ENCODE assay signal across 1 cellular context in the genomic region with DNA sequence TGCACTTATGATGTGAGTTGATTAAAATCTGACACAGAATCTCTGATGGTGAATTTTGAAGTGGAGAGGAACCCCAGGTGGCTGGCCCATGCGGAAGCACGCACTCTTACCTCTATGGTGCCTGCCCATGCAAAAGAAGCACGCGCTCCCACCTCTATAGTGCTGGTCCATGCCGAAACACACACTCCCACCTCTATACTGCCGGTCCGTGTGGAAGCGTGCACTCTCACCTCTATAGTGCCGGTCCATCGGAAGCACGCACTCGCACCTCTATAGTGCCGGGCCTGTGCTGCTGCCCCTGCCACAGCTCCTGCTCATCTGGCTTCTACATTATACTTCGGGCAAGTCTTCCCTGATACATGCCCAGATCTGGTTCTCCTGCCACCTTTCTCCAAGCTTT.
TF ChIP-seq lines count a peak whose summit lies in the region.

No MANE protein-coding gene starts in this region.

TF ChIP-seq in WTC11, 78 proteins besides CTCF, POLR2A, EP300 and RAD21:
- TF ChIP-seq, protein P1, sequence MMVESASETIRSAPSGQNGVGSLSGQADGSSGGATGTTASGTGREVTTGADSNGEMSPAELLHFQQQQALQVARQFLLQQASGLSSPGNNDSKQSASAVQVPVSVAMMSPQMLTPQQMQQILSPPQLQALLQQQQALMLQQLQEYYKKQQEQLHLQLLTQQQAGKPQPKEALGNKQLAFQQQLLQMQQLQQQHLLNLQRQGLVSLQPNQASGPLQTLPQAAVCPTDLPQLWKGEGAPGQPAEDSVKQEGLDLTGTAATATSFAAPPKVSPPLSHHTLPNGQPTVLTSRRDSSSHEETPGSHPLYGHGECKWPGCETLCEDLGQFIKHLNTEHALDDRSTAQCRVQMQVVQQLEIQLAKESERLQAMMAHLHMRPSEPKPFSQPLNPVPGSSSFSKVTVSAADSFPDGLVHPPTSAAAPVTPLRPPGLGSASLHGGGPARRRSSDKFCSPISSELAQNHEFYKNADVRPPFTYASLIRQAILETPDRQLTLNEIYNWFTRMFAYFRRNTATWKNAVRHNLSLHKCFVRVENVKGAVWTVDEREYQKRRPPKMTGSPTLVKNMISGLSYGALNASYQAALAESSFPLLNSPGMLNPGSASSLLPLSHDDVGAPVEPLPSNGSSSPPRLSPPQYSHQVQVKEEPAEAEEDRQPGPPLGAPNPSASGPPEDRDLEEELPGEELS (CRISPR knock-in tag; IDR thresholded peaks at IDR 0.05) = no peak
- TF ChIP-seq, protein P2, sequence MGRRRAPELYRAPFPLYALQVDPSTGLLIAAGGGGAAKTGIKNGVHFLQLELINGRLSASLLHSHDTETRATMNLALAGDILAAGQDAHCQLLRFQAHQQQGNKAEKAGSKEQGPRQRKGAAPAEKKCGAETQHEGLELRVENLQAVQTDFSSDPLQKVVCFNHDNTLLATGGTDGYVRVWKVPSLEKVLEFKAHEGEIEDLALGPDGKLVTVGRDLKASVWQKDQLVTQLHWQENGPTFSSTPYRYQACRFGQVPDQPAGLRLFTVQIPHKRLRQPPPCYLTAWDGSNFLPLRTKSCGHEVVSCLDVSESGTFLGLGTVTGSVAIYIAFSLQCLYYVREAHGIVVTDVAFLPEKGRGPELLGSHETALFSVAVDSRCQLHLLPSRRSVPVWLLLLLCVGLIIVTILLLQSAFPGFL (CRISPR knock-in tag; IDR thresholded peaks at IDR 0.05; ENCODE audit: borderline replicate concordance) = no peak
- TF ChIP-seq CREM (CRISPR knock-in tag; IDR thresholded peaks at IDR 0.05) (no peak), ZNF232 (CRISPR knock-in tag; IDR thresholded peaks at IDR 0.05) (no peak), TEAD1 (CRISPR knock-in tag; IDR thresholded peaks at IDR 0.05) (no peak), MLX (CRISPR knock-in tag; IDR thresholded peaks at IDR 0.05) (no peak), RORB (CRISPR knock-in tag; IDR thresholded peaks at IDR 0.05) (no peak), ZBTB43 (CRISPR knock-in tag; IDR thresholded peaks at IDR 0.05) (no peak), GRHL2 (CRISPR knock-in tag; IDR thresholded peaks at IDR 0.05; ENCODE audit: insufficient replicate concordance, severe bottlenecking) (no peak), GABPB1 (CRISPR knock-in tag; IDR thresholded peaks at IDR 0.05) (no peak), AR (CRISPR knock-in tag; IDR thresholded peaks at IDR 0.05) (no peak), ZBTB21 (CRISPR knock-in tag; IDR thresholded peaks at IDR 0.05; ENCODE audit: borderline replicate concordance) (no peak), ARID4B (CRISPR knock-in tag; IDR thresholded peaks at IDR 0.05; ENCODE audit: borderline replicate concordance) (no peak)
TF ChIP-seq in WTC11: peak in this region for 0.
